Comparison of ENCODE assay signal across 26 cellular contexts in genomic region chr2:72118951-72119350, GRCh38. TPM values are rescaled to one million over a fixed set of nuclear protein-coding genes. Genes with fewer than 3 reads are reported as not detected.
"Had no signal": no experiment of that assay in that cellular context is flagged by ENCODE, and none has a peak within 500 bp of the region (broad histone marks: within the 10 kb centered on the region; RNA-seq: fewer than 3 reads in every experiment).

No MANE protein-coding gene starts in this region.

- H3K27ac ChIP-seq: epithelial cell of prostate, gastrocnemius medialis, hepatocyte, neural progenitor cell, parathyroid adenoma, right lobe of liver, stomach, testis, tibial artery had no signal

- H3K9me3 Mint-ChIP-seq: stimulated activated effector memory CD8-positive, alpha-beta T cell treated with anti-CD3 and anti-CD28 coated beads, Interleukin-12 subunit alpha, Interleukin-12 subunit beta, amount 100 ng/mL, for 72 hours had no signal

- H3K27ac Mint-ChIP-seq: naive thymus-derived CD4-positive, alpha-beta T cell; nephron; neural progenitor cell; progenitor cell of endocrine pancreas; stimulated activated effector memory CD8-positive, alpha-beta T cell treated with anti-CD3 and anti-CD28 coated beads, Interleukin-12 subunit alpha, Interleukin-12 subunit beta, amount 100 ng/mL, for 72 hours had no signal

- DNase-seq: cortex of kidney; effector CD4-positive, alpha-beta T cell; foreskin fibroblast; gastrocnemius medialis; kidney; mesenchymal stem cell; midbrain; naive thymus-derived CD4-positive, alpha-beta T cell; right lobe of liver; stimulated activated CD4-positive, alpha-beta T cell treated with anti-CD3 and anti-CD28 coated beads, Interleukin-2, amount 100 ng/mL, for 24 hours; stimulated activated CD4-positive, alpha-beta T cell treated with anti-CD3 and anti-CD28 coated beads, Interleukin-4, amount 100 ng/mL, for 24 hours; stimulated activated naive CD4-positive, alpha-beta T cell treated with Interleukin-2 at 50 U/mL for 16 hours; stomach; testis; tibial artery had no signal

- H2AFZ ChIP-seq: hepatocyte, neural progenitor cell, parathyroid adenoma had no signal

- H3K79me2 ChIP-seq: hepatocyte, parathyroid adenoma had no signal

- H3K4me3 ChIP-seq: gastrocnemius medialis, hepatocyte, neural progenitor cell, right lobe of liver, stomach, testis, tibial artery had no signal

- H3K36me3 Mint-ChIP-seq: naive thymus-derived CD4-positive, alpha-beta T cell; neural progenitor cell; stimulated activated effector memory CD8-positive, alpha-beta T cell treated with anti-CD3 and anti-CD28 coated beads, Interleukin-12 subunit alpha, Interleukin-12 subunit beta, amount 100 ng/mL, for 72 hours had no signal

- H3K4me1 Mint-ChIP-seq: central memory CD8-positive, alpha-beta T cell; naive thymus-derived CD4-positive, alpha-beta T cell; nephron; stimulated activated effector memory CD8-positive, alpha-beta T cell treated with anti-CD3 and anti-CD28 coated beads, Interleukin-12 subunit alpha, Interleukin-12 subunit beta, amount 100 ng/mL, for 72 hours had no signal

- ATAC-seq: esophagus mucosa; gastrocnemius medialis; left lobe of liver; naive thymus-derived CD4-positive, alpha-beta T cell; right lobe of liver; stimulated activated effector memory CD8-positive, alpha-beta T cell treated with anti-CD3 and anti-CD28 coated beads, Interleukin-12 subunit alpha, Interleukin-12 subunit beta, amount 100 ng/mL, for 72 hours had no signal

- H3K4me2 ChIP-seq: hepatocyte, neural progenitor cell had no signal

- H3K9me3 ChIP-seq: gastrocnemius medialis, right lobe of liver, testis, tibial artery had no signal

- H3K4me3 Mint-ChIP-seq: central memory CD8-positive, alpha-beta T cell; naive thymus-derived CD4-positive, alpha-beta T cell; neural progenitor cell; stimulated activated effector memory CD8-positive, alpha-beta T cell treated with anti-CD3 and anti-CD28 coated beads, Interleukin-12 subunit alpha, Interleukin-12 subunit beta, amount 100 ng/mL, for 72 hours had no signal

- H3K27me3 ChIP-seq: hepatocyte, neural progenitor cell, right lobe of liver, testis, tibial artery had no signal

- H3K36me3 ChIP-seq: gastrocnemius medialis, neural progenitor cell, right lobe of liver, stomach, tibial artery had no signal

- H3K4me1 ChIP-seq: gastrocnemius medialis, neural progenitor cell, parathyroid adenoma, right lobe of liver, testis had no signal

- H3K27me3 Mint-ChIP-seq: progenitor cell of endocrine pancreas had no signal

- H3K9ac ChIP-seq: neural progenitor cell, parathyroid adenoma had no signal

RNA-seq across cellular contexts. Expression of gene CYP26B1, which starts 28.7 kb away (rescaled TPM):
- total RNA-seq: dermis microvascular lymphatic vessel endothelial cell; naive thymus-derived CD4-positive, alpha-beta T cell had no signal
- polyA plus RNA-seq: naive thymus-derived CD4-positive, alpha-beta T cell had no signal
